ENCODE assay signal across 31 cellular contexts in genomic region chr2:109141727-109142283, GRCh38.
"Had no signal": no experiment of that assay in that cellular context is flagged by ENCODE, and none has a peak within 500 bp of the region (broad histone marks: within the 10 kb centered on the region; RNA-seq: fewer than 3 reads in every experiment).

No MANE protein-coding gene starts in this region.

- H3K9me3 ChIP-seq: adrenal gland, ascending aorta had no signal

- H3K4me1 ChIP-seq: adrenal gland, ascending aorta had no signal

- H3K27ac ChIP-seq: adrenal gland, ascending aorta, cardiac muscle cell, VCaP had no signal

- ATAC-seq: activated CD8-positive, alpha-beta T cell treated with anti-CD3 and anti-CD28 coated beads for 36 hours; activated naive CD4-positive, alpha-beta T cell treated with anti-CD3 and anti-CD28 coated beads, Interleukin-2, amount 50 U/mL, for 72 hours; activated T-cell treated with anti-CD3 and anti-CD28 coated beads, Interleukin-2, amount 50 U/mL, for 4 hours; activated T-cell treated with anti-CD3 and anti-CD28 coated beads, Interleukin-2, amount 50 U/mL, for 72 hours; activated T-helper 17 cell treated with anti-CD3 and anti-CD28 coated beads, Interleukin-2, amount 50 U/mL, for 72 hours had no signal

- H3K27me3 ChIP-seq: adrenal gland, ascending aorta had no signal

- H3K4me3 ChIP-seq: adrenal gland, ascending aorta, cardiac muscle cell had no signal

- DNase-seq: activated B cell treated with CpG ODN at 0.5 μM for 24 hours; activated CD4-positive, alpha-beta memory T cell treated with anti-CD3 and anti-CD28 coated beads for 36 hours; activated CD4-positive, alpha-beta T cell treated with anti-CD3 and anti-CD28 coated beads for 4 hours; activated CD4-positive, alpha-beta T cell treated with anti-CD3 and anti-CD28 coated beads, Interleukin-2, amount 10 ng/mL, durations not matched to agents 24 days and 14 days; activated CD4-positive, alpha-beta T cell treated with anti-CD3 and anti-CD28 coated beads, Interleukin-2, amount 50 U/mL, for 1 hour; activated CD4-positive, alpha-beta T cell treated with anti-CD3 and anti-CD28 coated beads, Interleukin-2, amount 50 U/mL, for 4 hours; activated CD4-positive, CD25-positive, alpha-beta regulatory T cell treated with anti-CD3 and anti-CD28 coated beads, Interleukin-2, amount 50 U/mL, for 72 hours; activated CD8-positive, alpha-beta memory T cell treated with anti-CD3 and anti-CD28 coated beads, Interleukin-2, amount 50 U/mL, for 4 hours; activated CD8-positive, alpha-beta T cell treated with anti-CD3 and anti-CD28 coated beads for 36 hours; activated gamma-delta T cell treated with Interleukin-2 at 50 U/mL for 16 hours; activated naive CD4-positive, alpha-beta T cell; activated naive CD4-positive, alpha-beta T cell treated with anti-CD3 and anti-CD28 coated beads for 36 hours; activated naive CD4-positive, alpha-beta T cell treated with anti-CD3 and anti-CD28 coated beads, Interleukin-2, amount 50 U/mL, for 16 hours; activated naive CD8-positive, alpha-beta T cell treated with anti-CD3 and anti-CD28 coated beads for 36 hours; activated T-cell treated with anti-CD3 and anti-CD28 coated beads for 4 hours; activated T-cell treated with anti-CD3 and anti-CD28 coated beads, Interleukin-2, amount 50 U/mL, for 1 hour; activated T-cell treated with anti-CD3 and anti-CD28 coated beads, Interleukin-2, amount 50 U/mL, for 4 hours; activated T-cell treated with anti-CD3 and anti-CD28 coated beads, Interleukin-2, amount 50 U/mL, for 72 hours; adrenal gland; amniotic stem cell; anterior cingulate cortex; caudate nucleus; cerebellar nuclear complex; T-helper 1 cell; T-helper 2 cell; T-helper 9 cell had no signal

- H3K36me3 ChIP-seq: adrenal gland, ascending aorta, cardiac muscle cell had no signal
